ENCODE assay signal across 16 cellular contexts in the genomic region with DNA sequence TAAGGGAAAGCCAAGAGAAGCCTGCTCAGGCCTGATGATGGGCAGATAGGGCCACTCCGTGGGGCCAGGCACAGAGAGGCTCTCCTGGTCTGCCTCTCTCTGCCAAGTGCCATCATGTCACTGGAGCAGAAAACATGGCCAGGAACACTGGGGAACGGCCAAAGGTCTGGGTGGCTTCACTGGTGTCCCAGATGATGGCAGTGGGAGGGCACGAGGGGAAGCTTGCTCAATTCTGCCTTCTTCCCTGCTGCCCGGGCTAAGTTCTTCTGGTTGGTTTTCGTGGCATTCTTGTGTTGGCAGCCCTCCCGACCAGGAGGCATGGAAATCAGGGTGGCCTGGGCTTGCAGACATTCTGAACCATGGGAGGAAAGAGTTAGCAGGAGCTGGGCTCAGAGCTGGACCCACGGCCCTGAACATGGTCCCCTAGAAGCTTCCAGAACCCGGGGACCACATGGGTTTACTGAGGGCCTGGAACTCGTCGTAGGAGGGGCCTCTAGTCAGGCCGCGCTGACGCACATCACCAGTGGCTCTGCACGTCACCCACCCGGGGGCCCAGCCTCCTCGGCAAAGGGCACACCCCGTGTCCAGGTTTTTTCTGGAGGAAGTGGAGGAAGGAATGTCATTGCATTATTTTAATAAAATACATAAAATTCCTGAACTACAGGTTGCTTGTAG.
"Had no signal": no experiment of that assay in that cellular context is flagged by ENCODE, and none has a peak within 500 bp of the region (broad histone marks: within the 10 kb centered on the region; RNA-seq: fewer than 3 reads in every experiment).

No MANE protein-coding gene starts in this region.

- DNase-seq: effector memory CD8-positive, alpha-beta T cell; esophagus squamous epithelium; head of caudate nucleus; lower lobe of right lung; midbrain; small intestine; stimulated activated CD4-positive, alpha-beta T cell treated with anti-CD3 and anti-CD28 coated beads, Interleukin-1b, Interleukin-23, amount 100 ng/mL, for 48 hours; stimulated activated CD4-positive, alpha-beta T cell treated with anti-CD3 and anti-CD28 coated beads, Interleukin-4, amount 100 ng/mL, for 24 hours; upper lobe of left lung; uterus had no signal

- H3K4me2 ChIP-seq: hepatocyte had no signal

- H3K79me2 ChIP-seq: hepatocyte had no signal

- H2AFZ ChIP-seq: hepatocyte had no signal

- ATAC-seq: effector memory CD8-positive, alpha-beta T cell; lower lobe of right lung; natural killer cell treated with Interleukin-12 subunit alpha and Interleukin-12 subunit beta and Interleukin-15 and Interleukin-18, amount 100 ng/mL, for 72 hours; stimulated activated memory B cell treated with anti-CD40 and anti-IgM and Interleukin-4, amounts not matched to agents 10 μg/mL and 1 μg/mL and 100 μg/mL, for 72 hours had no signal

- H3K9me3 ChIP-seq: esophagus squamous epithelium, lower lobe of right lung, neutrophil, tibial artery, upper lobe of left lung, uterus had no signal

- H3K27ac ChIP-seq: epithelial cell of prostate, lower lobe of right lung, neutrophil, upper lobe of left lung had no signal

- H3K4me3 ChIP-seq: esophagus squamous epithelium, hepatocyte, lower lobe of right lung, tibial artery, upper lobe of left lung, uterus had no signal

- H3K27me3 ChIP-seq: esophagus squamous epithelium, hepatocyte, neutrophil, tibial artery, upper lobe of left lung, uterus had no signal

- H3K36me3 ChIP-seq: lower lobe of right lung, neutrophil, uterus had no signal
